8 cellular contexts compared by ENCODE assay signal in genomic region chr14:57389646-57390036, GRCh38. TPM values are rescaled to one million over a fixed set of nuclear protein-coding genes. Genes with fewer than 3 reads are reported as not detected.
A peak's percentile ranks its signal among the peaks of the same experiment; 100 is the strongest.
DNase-seq lines count a peak whose midpoint lies in the region; ATAC-seq and TF ChIP-seq lines count a peak whose summit lies in the region.

No MANE protein-coding gene starts in this region.

- H3K4me2 ChIP-seq in parathyroid adenoma (ENCODE audit: low read length) = peak overlapping the region; percentile 55

- H3K27me3 Mint-ChIP-seq in Calu3 (ENCODE audit: unreplicated experiment) = no peaks in the 10 kb centered on the region

- H3K4me1 ChIP-seq in HAP-1 = peaks cover 11% of the 10 kb centered on the region
- H3K4me1 ChIP-seq in RWPE2 (ENCODE audit: insufficient read depth, poor library complexity, severe bottlenecking) = peaks cover 12% of the 10 kb centered on the region
- peaks cover 2 to 3% of the 10 kb centered on the region in 2 donors for H3K4me1 ChIP-seq in esophagus (ENCODE audit: control insufficient read depth in 2 of 2, insufficient read depth in 2 of 2, low read length in 1 of 2)
- peaks cover 23% of the 10 kb centered on the region for H3K4me1 ChIP-seq in parathyroid adenoma

- H3K79me2 ChIP-seq in parathyroid adenoma = peaks cover 10% of the 10 kb centered on the region

- H3K36me3 Mint-ChIP-seq in Calu3 (ENCODE audit: insufficient read depth, unreplicated experiment) = peaks cover 31% of the 10 kb centered on the region

- CTCF ChIA-PET in Calu3 (lab: Charles Lee) = interaction anchor here (0.6 to 1.1 kb wide), 2 partner anchors 15 to 211 kb away, joined by 3 read pairs; no protein-coding TSS in a partner anchor

- peaks cover 11% of the 10 kb centered on the region for H3K36me3 ChIP-seq in HAP-1 (replicated peaks)
- H3K36me3 ChIP-seq in RWPE2 (ENCODE audit: low read depth) = peaks cover 33% of the 10 kb centered on the region
- no peaks in the 10 kb centered on the region for H3K36me3 ChIP-seq in esophagus (ENCODE audit: control insufficient read depth in 2 of 2, insufficient read depth in 2 of 2, low read length in 1 of 2)
- H3K36me3 ChIP-seq in parathyroid adenoma (ENCODE audit: control insufficient read depth, insufficient read depth, low read length) = no peaks in the 10 kb centered on the region

- H3K9me3 Mint-ChIP-seq in Calu3 (ENCODE audit: low read depth, unreplicated experiment) = no peaks in the 10 kb centered on the region

- TF ChIP-seq POLR2A in erythroblast (IDR thresholded peaks at IDR 0.05; ENCODE audit: low read length) = no peak

- H3K4me3 Mint-ChIP-seq in Calu3 (ENCODE audit: low read depth, unreplicated experiment) = peak overlapping the region; percentile 98

- H3K27ac Mint-ChIP-seq in Calu3 (ENCODE audit: unreplicated experiment) = peak overlapping the region; percentile 85

- intact Hi-C loops in Calu3 (cut with micrococcal nuclease; ENCODE audit: unreplicated experiment) = no loop called here

- ATAC-seq in RWPE2 (ENCODE audit: low read depth) = no peak; the same call in 2 of the 3 replicates

- peak; percentile 8 for DNase-seq in Calu3
- DNase-seq in HAP-1 (ENCODE audit: low spot score in 2 of 2) = no peak
- no peak for DNase-seq in RWPE2 (ENCODE audit: low spot score)
- no peak for DNase-seq in activated gamma-delta T cell (lab: John Stamatoyannopoulos, UW)
- DNase-seq in erythroblast (lab: John Stamatoyannopoulos, UW) = no peak
- DNase-seq in activated effector memory CD4-positive, alpha-beta T cell treated with Interleukin-2 at 50 U/mL for 16 hours = no peak

- in situ Hi-C loops in HAP-1 (cut with MboI; ENCODE audit: low sequenced_read_pairs) = no loop called here

- 44 to 47% methylated on average over 5 of the region's 5 CpGs for WGBS in esophagus, 2 donors

- peak overlapping the region; percentile 95 for H2AFZ ChIP-seq in parathyroid adenoma

- H3K27ac ChIP-seq in RWPE2 (ENCODE audit: poor library complexity, severe bottlenecking) (peak overlapping the region; percentile 50), esophagus (ENCODE audit: low read depth in 2 of 2, low read length in 1 of 2) (peak overlapping the region; percentile 80 to 92), parathyroid adenoma (peak overlapping the region; percentile 89)

- H3K4me1 Mint-ChIP-seq in Calu3 (ENCODE audit: low read depth, unreplicated experiment) = peaks cover 10% of the 10 kb centered on the region

- BruUV-seq in Calu3 (replicated peaks; lab: Mats Ljungman, UMichigan) = no TSS peak

- H3K9ac ChIP-seq in parathyroid adenoma = no peak overlapping the region

- H3K27me3 ChIP-seq in HAP-1 (ENCODE audit: low read depth) (no peaks in the 10 kb centered on the region), RWPE2 (ENCODE audit: insufficient read depth, poor library complexity, severe bottlenecking) (no peaks in the 10 kb centered on the region), esophagus (ENCODE audit: control insufficient read depth in 1 of 2, insufficient read depth in 2 of 2, low read length in 2 of 2) (no peaks in the 10 kb centered on the region), parathyroid adenoma (ENCODE audit: control insufficient read depth, insufficient read depth, low read length) (no peaks in the 10 kb centered on the region)

- TF ChIP-seq CTCF in Calu3 (IDR thresholded peaks at IDR 0.05; ENCODE audit: unreplicated experiment) (no peak), RWPE2 (IDR thresholded peaks at IDR 0.05; ENCODE audit: poor library complexity, severe bottlenecking) (no peak), parathyroid adenoma (IDR thresholded peaks at IDR 0.05) (no peak)

- H3K9me3 ChIP-seq in HAP-1 = no peaks in the 10 kb centered on the region
- H3K9me3 ChIP-seq in RWPE2 (ENCODE audit: severe bottlenecking) = no peaks in the 10 kb centered on the region
- no peaks in the 10 kb centered on the region for H3K9me3 ChIP-seq in esophagus (ENCODE audit: control insufficient read depth in 2 of 2, insufficient read depth in 1 of 2, low read depth in 1 of 2, low read length in 1 of 2)
- no peaks in the 10 kb centered on the region for H3K9me3 ChIP-seq in parathyroid adenoma (ENCODE audit: control insufficient read depth, low read length)

- H3K4me3 ChIP-seq in HAP-1 = peak overlapping the region; percentile 71
- H3K4me3 ChIP-seq in RWPE2 (ENCODE audit: severe bottlenecking) = peak overlapping the region; percentile 72
- H3K4me3 ChIP-seq in esophagus (ENCODE audit: low read depth in 1 of 2, low read length in 2 of 2) = peak overlapping the region; percentile 85 to 99
- peak overlapping the region; percentile 76 for H3K4me3 ChIP-seq in parathyroid adenoma (ENCODE audit: low read depth, low read length)

RNA-seq across cellular contexts. Expression of gene NAA30, which starts 0.7 kb away (rescaled TPM):
- 16.0 and 17.2 TPM in 2 replicates for total RNA-seq in Calu3 (2022)
- polyA plus RNA-seq in esophagus = 1 to 10 TPM; 2.4 to 4.5 TPM
